Comparison of ENCODE assay signal across 1 cellular context in the genomic region with DNA sequence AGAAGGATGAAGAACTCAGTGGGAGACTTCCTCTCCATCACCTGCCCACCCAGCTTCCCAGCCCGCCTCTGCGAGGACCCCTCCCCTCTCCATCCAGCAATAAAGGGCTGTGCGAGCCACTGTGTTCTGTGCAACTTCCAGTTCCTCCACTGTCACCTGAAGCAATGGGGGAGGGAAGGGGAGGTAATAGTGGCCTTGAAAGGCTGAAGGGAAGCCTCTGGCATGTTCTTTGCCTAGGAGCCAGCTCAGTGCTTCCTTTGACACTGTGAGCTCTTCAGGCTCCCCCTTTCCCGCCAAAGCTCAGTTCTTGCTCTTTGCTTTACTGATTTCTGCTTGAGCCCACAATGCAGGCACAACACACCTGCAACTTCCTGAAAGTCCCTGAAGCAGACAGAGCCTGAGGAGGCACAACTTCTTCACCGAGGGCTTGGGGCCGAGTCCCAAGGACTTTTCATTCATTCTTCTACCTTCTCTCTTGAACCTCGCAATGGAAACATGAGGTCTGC.
TF ChIP-seq lines count a peak whose summit lies in the region.

No MANE protein-coding gene starts in this region.

TF ChIP-seq in GM23338, 12 proteins besides CTCF, POLR2A, EP300 and RAD21 (continued from another document):
- TF ChIP-seq ZNF114 (CRISPR knock-in tag; IDR thresholded peaks at IDR 0.05) (no peak), CREB1 (CRISPR knock-in tag; IDR thresholded peaks at IDR 0.05; ENCODE audit: low read depth) (no peak), EZH2phosphoT487 (IDR thresholded peaks at IDR 0.05; ENCODE audit: unreplicated experiment) (no peak), STAT1 (IDR thresholded peaks at IDR 0.05; ENCODE audit: unreplicated experiment) (no peak), REST (IDR thresholded peaks at IDR 0.05; ENCODE audit: unreplicated experiment) (no peak), JUNB (IDR thresholded peaks at IDR 0.05; ENCODE audit: unreplicated experiment) (no peak), ZNF331 (CRISPR knock-in tag; IDR thresholded peaks at IDR 0.05; ENCODE audit: low read depth) (no peak)
- TF ChIP-seq, protein P1, sequence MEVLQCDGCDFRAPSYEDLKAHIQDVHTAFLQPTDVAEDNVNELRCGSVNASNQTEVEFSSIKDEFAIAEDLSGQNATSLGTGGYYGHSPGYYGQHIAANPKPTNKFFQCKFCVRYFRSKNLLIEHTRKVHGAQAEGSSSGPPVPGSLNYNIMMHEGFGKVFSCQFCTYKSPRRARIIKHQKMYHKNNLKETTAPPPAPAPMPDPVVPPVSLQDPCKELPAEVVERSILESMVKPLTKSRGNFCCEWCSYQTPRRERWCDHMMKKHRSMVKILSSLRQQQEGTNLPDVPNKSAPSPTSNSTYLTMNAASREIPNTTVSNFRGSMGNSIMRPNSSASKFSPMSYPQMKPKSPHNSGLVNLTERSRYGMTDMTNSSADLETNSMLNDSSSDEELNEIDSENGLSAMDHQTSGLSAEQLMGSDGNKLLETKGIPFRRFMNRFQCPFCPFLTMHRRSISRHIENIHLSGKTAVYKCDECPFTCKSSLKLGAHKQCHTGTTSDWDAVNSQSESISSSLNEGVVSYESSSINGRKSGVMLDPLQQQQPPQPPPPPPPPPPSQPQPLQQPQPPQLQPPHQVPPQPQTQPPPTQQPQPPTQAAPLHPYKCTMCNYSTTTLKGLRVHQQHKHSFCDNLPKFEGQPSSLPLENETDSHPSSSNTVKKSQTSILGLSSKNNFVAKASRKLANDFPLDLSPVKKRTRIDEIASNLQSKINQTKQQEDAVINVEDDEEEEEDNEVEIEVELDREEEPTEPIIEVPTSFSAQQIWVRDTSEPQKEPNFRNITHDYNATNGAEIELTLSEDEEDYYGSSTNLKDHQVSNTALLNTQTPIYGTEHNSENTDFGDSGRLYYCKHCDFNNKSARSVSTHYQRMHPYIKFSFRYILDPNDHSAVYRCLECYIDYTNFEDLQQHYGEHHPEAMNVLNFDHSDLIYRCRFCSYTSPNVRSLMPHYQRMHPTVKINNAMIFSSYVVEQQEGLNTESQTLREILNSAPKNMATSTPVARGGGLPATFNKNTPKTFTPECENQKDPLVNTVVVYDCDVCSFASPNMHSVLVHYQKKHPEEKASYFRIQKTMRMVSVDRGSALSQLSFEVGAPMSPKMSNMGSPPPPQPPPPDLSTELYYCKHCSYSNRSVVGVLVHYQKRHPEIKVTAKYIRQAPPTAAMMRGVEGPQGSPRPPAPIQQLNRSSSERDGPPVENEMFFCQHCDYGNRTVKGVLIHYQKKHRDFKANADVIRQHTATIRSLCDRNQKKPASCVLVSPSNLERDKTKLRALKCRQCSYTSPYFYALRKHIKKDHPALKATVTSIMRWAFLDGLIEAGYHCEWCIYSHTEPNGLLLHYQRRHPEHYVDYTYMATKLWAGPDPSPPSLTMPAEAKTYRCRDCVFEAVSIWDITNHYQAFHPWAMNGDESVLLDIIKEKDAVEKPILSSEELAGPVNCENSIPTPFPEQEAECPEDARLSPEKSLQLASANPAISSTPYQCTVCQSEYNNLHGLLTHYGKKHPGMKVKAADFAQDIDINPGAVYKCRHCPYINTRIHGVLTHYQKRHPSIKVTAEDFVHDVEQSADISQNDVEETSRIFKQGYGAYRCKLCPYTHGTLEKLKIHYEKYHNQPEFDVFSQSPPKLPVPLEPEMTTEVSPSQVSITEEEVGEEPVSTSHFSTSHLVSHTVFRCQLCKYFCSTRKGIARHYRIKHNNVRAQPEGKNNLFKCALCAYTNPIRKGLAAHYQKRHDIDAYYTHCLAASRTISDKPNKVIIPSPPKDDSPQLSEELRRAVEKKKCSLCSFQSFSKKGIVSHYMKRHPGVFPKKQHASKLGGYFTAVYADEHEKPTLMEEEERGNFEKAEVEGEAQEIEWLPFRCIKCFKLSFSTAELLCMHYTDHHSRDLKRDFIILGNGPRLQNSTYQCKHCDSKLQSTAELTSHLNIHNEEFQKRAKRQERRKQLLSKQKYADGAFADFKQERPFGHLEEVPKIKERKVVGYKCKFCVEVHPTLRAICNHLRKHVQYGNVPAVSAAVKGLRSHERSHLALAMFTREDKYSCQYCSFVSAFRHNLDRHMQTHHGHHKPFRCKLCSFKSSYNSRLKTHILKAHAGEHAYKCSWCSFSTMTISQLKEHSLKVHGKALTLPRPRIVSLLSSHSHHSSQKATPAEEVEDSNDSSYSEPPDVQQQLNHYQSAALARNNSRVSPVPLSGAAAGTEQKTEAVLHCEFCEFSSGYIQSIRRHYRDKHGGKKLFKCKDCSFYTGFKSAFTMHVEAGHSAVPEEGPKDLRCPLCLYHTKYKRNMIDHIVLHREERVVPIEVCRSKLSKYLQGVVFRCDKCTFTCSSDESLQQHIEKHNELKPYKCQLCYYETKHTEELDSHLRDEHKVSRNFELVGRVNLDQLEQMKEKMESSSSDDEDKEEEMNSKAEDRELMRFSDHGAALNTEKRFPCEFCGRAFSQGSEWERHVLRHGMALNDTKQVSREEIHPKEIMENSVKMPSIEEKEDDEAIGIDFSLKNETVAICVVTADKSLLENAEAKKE (CRISPR knock-in tag; IDR thresholded peaks at IDR 0.05): no peak
